ENCODE assay signal across 26 cellular contexts in genomic region chr11:113629562-113629961, GRCh38.
DNase-seq lines count a peak whose midpoint lies in the region; ATAC-seq, FAIRE-seq and TF ChIP-seq lines count a peak whose summit lies in the region.
"Had no signal": no experiment of that assay in that cellular context is flagged by ENCODE, and none has a peak within 500 bp of the region (broad histone marks: within the 10 kb centered on the region; RNA-seq: fewer than 3 reads in every experiment).

No MANE protein-coding gene starts in this region.

- H4K8ac ChIP-seq in H1 (ENCODE audit: extremely low read depth, insufficient read depth, low read length), result no peak overlapping the region; the same call in 1 of the 2 replicates

- no peaks in the 10 kb centered on the region; the same call in 1 of the 2 replicates for H3K23me2 ChIP-seq in H1 (ENCODE audit: low read depth, low read length)

- H2BK12ac ChIP-seq in H1 (ENCODE audit: low read depth, low read length), result peak overlapping the region; percentile 91

- H3K18ac ChIP-seq in H1 (ENCODE audit: extremely low read depth, low read length), result peak overlapping the region; percentile 89

- peak overlapping the region; percentile 87; the same call in 1 of the 2 replicates for H2BK5ac ChIP-seq in H1 (ENCODE audit: low read depth, low read length)

- peak overlapping the region; percentile 91 for H2BK20ac ChIP-seq in H1 (ENCODE audit: low read length)

- H3K4me1 ChIP-seq in H1 (replicated peaks in 1 of 4; ENCODE audit: control insufficient read depth in 3 of 4, insufficient read depth in 4 of 4, low read length in 3 of 4) (peaks cover 10 to 12% (median 11%) of the 10 kb centered on the region in 4 experiments), ovary (ENCODE audit: insufficient read depth) (no peaks in the 10 kb centered on the region)
- H3K4me1 ChIP-seq: BE2C had no signal

- peak overlapping the region; percentile 35 for H2BK120ac ChIP-seq in H1 (replicated peaks; ENCODE audit: low read depth, low read length)

- H4K5ac ChIP-seq in H1 (ENCODE audit: insufficient read length, low read depth, low read length), result no peak overlapping the region

- H3K4me3 ChIP-seq in H1 (ENCODE audit: extremely low read depth in 1 of 4, insufficient read depth in 2 of 4, low read depth in 3 of 4, low read length in 4 of 4), result no peak overlapping the region
- no peak overlapping the region for H3K4me3 ChIP-seq in ovary
- H3K4me3 ChIP-seq: PC-9 had no signal

- TF ChIP-seq POLR2A in H1 (IDR thresholded peaks at IDR 0.05; ENCODE audit: control extremely low read depth in 1 of 2, low read depth in 2 of 2, low read length in 2 of 2) (no peak), ovary (IDR thresholded peaks at IDR 0.05) (no peak)

- peak overlapping the region; percentile 69 for H4K91ac ChIP-seq in H1 (replicated peaks; ENCODE audit: insufficient read length, low read length)

- H4K20me1 ChIP-seq in H1 (replicated peaks in 1 of 2; ENCODE audit: control insufficient read depth in 1 of 2, insufficient read depth in 2 of 2, low read length in 2 of 2), result no peaks in the 10 kb centered on the region

- H3K79me1 ChIP-seq in H1 (ENCODE audit: low read depth, low read length), result no peaks in the 10 kb centered on the region

- 85% methylated on average over 8 of the region's 8 CpGs; no CpG with 5 or more reads in 1 of the 2 experiments for WGBS in H1 (ENCODE audit: extremely low coverage in 1 of 2, insufficient coverage in 1 of 2, insufficient read length in 1 of 2, insufficient replicate concordance in 2 of 2, low coverage in 1 of 2, low lambda C conversion rate in 2 of 2, missing lambda C conversion rate in 1 of 2), 2 experiments
- 87 to 90% (median 87%) methylated on average over 8 of the region's 8 CpGs for WGBS in ovary, 3 donors

- TF ChIP-seq CTCF in H1 (IDR thresholded peaks at IDR 0.05; ENCODE audit: control extremely low read depth in 1 of 3, insufficient read depth in 1 of 3, low read depth in 1 of 3, low read length in 3 of 3) (no peak), ovary (IDR thresholded peaks at IDR 0.05) (no peak)

- ATAC-seq in GM18498 (IDR thresholded peaks at IDR 0.05; ENCODE audit: unreplicated experiment), result no peak
- ATAC-seq: HCT116, HepG2, Right ventricle myocardium inferior, T-cell had no signal

- H3K27ac ChIP-seq in H1 (ENCODE audit: low read depth, low read length) (no peak overlapping the region), ovary (no peak overlapping the region)
- H3K27ac ChIP-seq: PC-9 had no signal

- peak overlapping the region; percentile 25 to 40; a peak in 3 of 4 replicates for H3K4me2 ChIP-seq in H1 (ENCODE audit: insufficient read depth in 1 of 2, low read depth in 2 of 2, low read length in 2 of 2)
- H3K4me2 ChIP-seq: PC-9 had no signal

- intact Hi-C loops in ovary (cut with DNase I), result no loop called here

- H3K23ac ChIP-seq in H1 (ENCODE audit: insufficient read length), result no peak overlapping the region

- no peaks in the 10 kb centered on the region for H3K36me3 ChIP-seq in H1 (ENCODE audit: control insufficient read depth in 2 of 4, insufficient read depth in 4 of 4, low read length in 3 of 4)
- H3K36me3 ChIP-seq in ovary, result no peaks in the 10 kb centered on the region
- H3K36me3 ChIP-seq: BE2C had no signal

- DNase-seq in NCI-H748 (lab: John Stamatoyannopoulos, UW; ENCODE audit: unreplicated experiment) (peak; percentile 70), NCI-H748 treated with DMSO at 0.1 percent for 48 hours (lab: John Stamatoyannopoulos, UW) (no peak), NCI-H146 (lab: John Stamatoyannopoulos, UW) (peak; percentile 60), H1 (ENCODE audit: low read depth in 1 of 2, low spot score in 2 of 2) (peak in 1 of 2 experiments; percentile 55), islet precursor cell (peak; percentile 27), SHP77 treated with DMSO at 0.1 percent for 48 hours (lab: John Stamatoyannopoulos, UW) (no peak), ovary (no peak)
- DNase-seq: 8988T, ACHN, BE2C, DMS153, DND-41, GOT3, MV-4-11, NCI-H1105, NCI-H1436 treated with DMSO at 0.1 percent for 48 hours, NCI-H2029, NCI-H226, NCI-H510A, PC-9, T-cell had no signal

- H2BK15ac ChIP-seq in H1 (ENCODE audit: low read length), result peak overlapping the region; percentile 49; the same call in 1 of the 2 replicates

- peak overlapping the region; percentile 45 for H3K4ac ChIP-seq in H1 (replicated peaks; ENCODE audit: insufficient read length, low read depth, low read length)

- TF ChIP-seq EP300 in H1 (IDR thresholded peaks at IDR 0.05; ENCODE audit: borderline replicate concordance in 1 of 2, low read depth in 2 of 2, low read length in 2 of 2) (no peak), ovary (IDR thresholded peaks at IDR 0.05) (no peak)

- H3K27me3 ChIP-seq in H1 (replicated peaks in 1 of 4; ENCODE audit: control insufficient read depth in 3 of 4, extremely low read depth in 1 of 4, insufficient read depth in 3 of 4, low read length in 3 of 4) (peaks cover 0 to 11% (median 8%) of the 10 kb centered on the region in 4 experiments; a peak in 6 of 7 replicates), ovary (no peaks in the 10 kb centered on the region)
- H3K27me3 ChIP-seq: BE2C had no signal

- no peaks in the 10 kb centered on the region for H3K79me2 ChIP-seq in H1 (ENCODE audit: control insufficient read depth in 1 of 2, insufficient read depth in 2 of 2, low read length in 2 of 2)

- no peak for FAIRE-seq in H1 (lab: Jason Lieb, UNC)
- FAIRE-seq: GM18507, HepG2 had no signal

- no peak overlapping the region for H3K14ac ChIP-seq in H1 (ENCODE audit: insufficient read length)

- no peak for TF ChIP-seq RAD21 in H1 (IDR thresholded peaks at IDR 0.05 in 1 of 2, conservative IDR thresholded peaks at IDR 0.05 in 1 of 2; ENCODE audit: low read depth in 2 of 2, low read length in 2 of 2)

- CTCF ChIA-PET in H1 (lab: Charles Lee; ENCODE audit: partially characterized antibody), result interaction anchor here (0.9 to 2.6 kb wide), 4 partner anchors 15 to 101 kb away, joined by 3 to 7 read pairs (median 4); no protein-coding TSS in a partner anchor

- H3K9me3 ChIP-seq in H1 (ENCODE audit: insufficient read depth in 2 of 2, low read depth in 1 of 2, low read length in 1 of 2) (no peaks in the 10 kb centered on the region), ovary (no peaks in the 10 kb centered on the region)
- H3K9me3 ChIP-seq: BE2C had no signal

- POLR2A ChIA-PET in H1 (lab: Charles Lee; ENCODE audit: partially characterized antibody), result no interaction called here

- no peak overlapping the region for H2AK5ac ChIP-seq in H1 (ENCODE audit: low read depth, low read length)

- H3K56ac ChIP-seq in H1 (replicated peaks; ENCODE audit: insufficient read length, low read depth, low read length), result no peak overlapping the region

- no peak overlapping the region for H3K9ac ChIP-seq in H1 (replicated peaks in 1 of 4; ENCODE audit: extremely low read depth in 1 of 4, low read depth in 3 of 4, low read length in 3 of 4)

- H2AFZ ChIP-seq in H1 (ENCODE audit: low read length), result no peak overlapping the region
- H2AFZ ChIP-seq: PC-9 had no signal

TF ChIP-seq in H1, 55 proteins besides CTCF, POLR2A, EP300 and RAD21:
- TF ChIP-seq SP2 (IDR thresholded peaks at IDR 0.05; ENCODE audit: low read length) (no peak), CHD1 (IDR thresholded peaks at IDR 0.05; ENCODE audit: low read depth, low read length) (no peak), SAP30 (IDR thresholded peaks at IDR 0.05; ENCODE audit: insufficient read depth, insufficient replicate concordance, low read length) (no peak), BACH1 (IDR thresholded peaks at IDR 0.05; ENCODE audit: low read length) (no peak), ATF2 (IDR thresholded peaks at IDR 0.05; ENCODE audit: low read length) (no peak), TBP (IDR thresholded peaks at IDR 0.05; ENCODE audit: low read depth, low read length) (no peak), E2F6 (IDR thresholded peaks at IDR 0.05) (no peak), TAF1 (IDR thresholded peaks at IDR 0.05; ENCODE audit: low read depth, low read length) (no peak), TCF12 (IDR thresholded peaks at IDR 0.05; ENCODE audit: low read depth, low read length) (no peak), CBX8 (IDR thresholded peaks at IDR 0.05; ENCODE audit: borderline replicate concordance, low read depth, low read length) (no peak), HDAC6 (IDR thresholded peaks at IDR 0.05; ENCODE audit: low read depth, low read length) (no peak)

Comparison
In these comparisons a context has a peak if more than half of its experiments do, and no peak if none do; other contexts are left out.
1. DNase-seq: peak in NCI-H748 (single experiment), NCI-H146 (single experiment) and islet precursor cell (single experiment); none in NCI-H748 treated with DMSO at 0.1 percent for 48 hours (single experiment), SHP77 treated with DMSO at 0.1 percent for 48 hours (single experiment) and ovary (0 of 5).